ENCODE assay signal across 24 cellular contexts in the genomic region with DNA sequence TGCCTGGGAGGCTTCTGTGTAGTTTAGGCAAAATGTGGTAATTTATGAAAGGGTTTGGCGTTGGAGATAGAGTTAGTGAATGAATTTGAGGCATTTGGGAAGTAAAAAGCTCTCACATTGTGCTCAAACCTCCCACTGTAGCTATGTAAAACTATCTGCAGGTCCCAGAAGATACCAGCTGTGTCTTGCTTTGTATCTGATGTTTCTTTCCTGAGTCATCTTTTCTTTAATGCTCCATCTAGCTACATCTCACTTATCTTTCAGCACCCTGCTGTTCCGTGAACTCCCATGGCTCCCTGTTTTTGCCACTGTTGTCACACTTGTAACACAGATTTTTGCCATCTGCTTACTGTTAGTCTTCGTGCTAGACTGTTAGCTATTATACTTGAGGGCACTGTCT.
DNase-seq lines count a peak whose midpoint lies in the region; ATAC-seq, FAIRE-seq and TF ChIP-seq lines count a peak whose summit lies in the region.
"Had no signal": no experiment of that assay in that cellular context is flagged by ENCODE, and none has a peak within 500 bp of the region (broad histone marks: within the 10 kb centered on the region; RNA-seq: fewer than 3 reads in every experiment).

No MANE protein-coding gene starts in this region.

- no peak overlapping the region for H3K4me3 Mint-ChIP-seq in activated CD4-positive, alpha-beta T cell treated with anti-CD3 and anti-CD28 coated beads, Interleukin-2, amount 10 ng/mL, durations not matched to agents 24 days and 14 days
- H3K4me3 Mint-ChIP-seq: activated naive CD8-positive, alpha-beta T cell treated with anti-CD3 and anti-CD28 coated beads, Interleukin-2, amount 10 ng/mL, durations not matched to agents 7 days and 5 days; activated T-cell treated with anti-CD3 and anti-CD28 coated beads, Interleukin-2, amount 50 U/mL, for 24 hours; central memory CD8-positive, alpha-beta T cell had no signal

- H4K91ac ChIP-seq in IMR-90 (ENCODE audit: insufficient read depth, low read depth, low read length), result no peak overlapping the region

- no peaks in the 10 kb centered on the region for H4K20me1 ChIP-seq in IMR-90 (ENCODE audit: insufficient read depth, low read length)
- H4K20me1 ChIP-seq in keratinocyte (ENCODE audit: control insufficient read depth, extremely low read depth, insufficient read depth, low read length), result no peaks in the 10 kb centered on the region

- TF ChIP-seq CTCF in A673 (conservative IDR thresholded peaks at IDR 0.05; ENCODE audit: low read depth, low read length) (no peak), IMR-90 (conservative IDR thresholded peaks at IDR 0.05; ENCODE audit: low read depth, low read length) (no peak), choroid plexus epithelial cell (conservative IDR thresholded peaks at IDR 0.05; ENCODE audit: low read depth, low read length) (no peak), keratinocyte (optimal IDR thresholded peaks at IDR 0.05 in 1 of 3, IDR thresholded peaks at IDR 0.05 in 1 of 3, conservative IDR thresholded peaks at IDR 0.05 in 1 of 3; ENCODE audit: extremely low read depth in 1 of 3, insufficient read depth in 2 of 3, low read length in 3 of 3) (no peak)

- no peak overlapping the region for H2AK9ac ChIP-seq in IMR-90 (replicated peaks; ENCODE audit: low read depth, low read length, poor library complexity)

- CTCF ChIA-PET in A673 (lab: Charles Lee), result no interaction called here
- CTCF ChIA-PET in IMR-90 (lab: Yijun Ruan, JAX), result interaction anchor here (1.4 kb wide), 1 partner anchor 112 kb away, joined by 4 read pairs; no protein-coding TSS in a partner anchor

- no peaks in the 10 kb centered on the region for H3K36me3 Mint-ChIP-seq in activated CD4-positive, alpha-beta T cell treated with anti-CD3 and anti-CD28 coated beads, Interleukin-2, amount 10 ng/mL, durations not matched to agents 24 days and 14 days (ENCODE audit: low read depth)
- H3K36me3 Mint-ChIP-seq: activated naive CD8-positive, alpha-beta T cell treated with anti-CD3 and anti-CD28 coated beads, Interleukin-2, amount 10 ng/mL, durations not matched to agents 7 days and 5 days had no signal

- no peaks in the 10 kb centered on the region for H3K27me3 Mint-ChIP-seq in activated CD4-positive, alpha-beta T cell treated with anti-CD3 and anti-CD28 coated beads, Interleukin-2, amount 10 ng/mL, durations not matched to agents 24 days and 14 days
- H3K27me3 Mint-ChIP-seq: activated naive CD8-positive, alpha-beta T cell treated with anti-CD3 and anti-CD28 coated beads, Interleukin-2, amount 10 ng/mL, durations not matched to agents 7 days and 5 days; activated T-cell treated with anti-CD3 and anti-CD28 coated beads, Interleukin-2, amount 50 U/mL, for 24 hours; central memory CD8-positive, alpha-beta T cell had no signal

- H3K36me3 ChIP-seq in A673 (ENCODE audit: insufficient read depth, low read length, poor library complexity, severe bottlenecking), result no peaks in the 10 kb centered on the region
- no peaks in the 10 kb centered on the region for H3K36me3 ChIP-seq in IMR-90 (ENCODE audit: control insufficient read depth, insufficient read depth, low read length)
- no peaks in the 10 kb centered on the region for H3K36me3 ChIP-seq in keratinocyte (ENCODE audit: control insufficient read depth in 2 of 2, extremely low read depth in 1 of 2, insufficient read depth in 2 of 2, low read length in 2 of 2)
- H3K36me3 ChIP-seq: ovary, tibial artery had no signal

- H3K4me1 ChIP-seq in A673 (ENCODE audit: insufficient read depth, low read length, poor library complexity, severe bottlenecking) (no peaks in the 10 kb centered on the region), IMR-90 (ENCODE audit: control insufficient read depth, insufficient read depth, low read length) (peaks cover 1% of the 10 kb centered on the region; the same call in 1 of the 2 replicates), keratinocyte (ENCODE audit: control insufficient read depth, extremely low read depth, insufficient read depth, low read length) (peaks cover 11% of the 10 kb centered on the region)
- H3K4me1 ChIP-seq: A549, tibial artery had no signal

- no peak overlapping the region for H3K18ac ChIP-seq in IMR-90 (ENCODE audit: low read depth, low read length)

- H3K27ac Mint-ChIP-seq in activated CD4-positive, alpha-beta T cell treated with anti-CD3 and anti-CD28 coated beads, Interleukin-2, amount 10 ng/mL, durations not matched to agents 24 days and 14 days, result no peak overlapping the region
- H3K27ac Mint-ChIP-seq: activated naive CD8-positive, alpha-beta T cell treated with anti-CD3 and anti-CD28 coated beads, Interleukin-2, amount 10 ng/mL, durations not matched to agents 7 days and 5 days; activated T-cell treated with anti-CD3 and anti-CD28 coated beads, Interleukin-2, amount 50 U/mL, for 24 hours had no signal

- H3K27ac ChIP-seq in A673 (ENCODE audit: low read depth, low read length, poor library complexity, severe bottlenecking) (no peak overlapping the region), IMR-90 (ENCODE audit: insufficient read depth, low read length) (no peak overlapping the region), keratinocyte (ENCODE audit: control insufficient read depth, insufficient read depth, low read length) (no peak overlapping the region)
- H3K27ac ChIP-seq: A549, ovary, tibial artery had no signal

- no peak overlapping the region for H4K5ac ChIP-seq in IMR-90 (ENCODE audit: low read depth, low read length)

- DNase-seq in A673 (ENCODE audit: low spot score) (peak; percentile 45), IMR-90 (peak; percentile 59), choroid plexus epithelial cell (ENCODE audit: low read depth) (peak; percentile 70), keratinocyte (ENCODE audit: low read depth, low spot score) (no peak), CD1c-positive myeloid dendritic cell (ENCODE audit: extremely low spot score) (no peak), NCI-H187 treated with DMSO at 0.1 percent for 48 hours (lab: John Stamatoyannopoulos, UW) (no peak), activated T-cell treated with anti-CD3 and anti-CD28 coated beads for 4 hours (no peak)
- DNase-seq in activated CD4-positive, alpha-beta T cell treated with anti-CD3 and anti-CD28 coated beads, Interleukin-2, amount 10 ng/mL, durations not matched to agents 24 days and 14 days, result no peak
- DNase-seq: activated CD4-positive, alpha-beta T cell treated with anti-CD3 and anti-CD28 coated beads, Interleukin-2, amount 50 U/mL, for 4 hours; activated naive CD8-positive, alpha-beta T cell treated with anti-CD3 and anti-CD28 coated beads, Interleukin-2, amount 10 ng/mL, durations not matched to agents 7 days and 5 days; activated T-cell treated with anti-CD3 and anti-CD28 coated beads, Interleukin-2, amount 50 U/mL, for 24 hours; COR-L47; GDM1; kidney glomerular epithelial cell; mucosa of descending colon; NCI-H1105 treated with DMSO at 0.1 percent for 48 hours; NCI-H345; ovary; Right ventricle myocardium superior; small intestine; tibial artery had no signal

- H3K23ac ChIP-seq in IMR-90 (ENCODE audit: low read depth, low read length), result no peak overlapping the region

- no peak overlapping the region for H2AK5ac ChIP-seq in IMR-90 (ENCODE audit: low read depth, low read length)

- no peak overlapping the region for H3K4me3 ChIP-seq in A673 (ENCODE audit: low read depth, low read length, poor library complexity, severe bottlenecking)
- no peak overlapping the region for H3K4me3 ChIP-seq in IMR-90 (ENCODE audit: insufficient read depth, low read depth, low read length)
- H3K4me3 ChIP-seq in choroid plexus epithelial cell (ENCODE audit: low read depth, low read length), result no peak overlapping the region
- no peak overlapping the region for H3K4me3 ChIP-seq in keratinocyte (ENCODE audit: control insufficient read depth in 2 of 3, extremely low read depth in 1 of 3, insufficient read depth in 2 of 3, low read depth in 1 of 3, low read length in 3 of 3)
- H3K4me3 ChIP-seq: A549, K562, mucosa of descending colon, ovary, tibial artery had no signal

- peak; percentile 52 for FAIRE-seq in keratinocyte (lab: Jason Lieb, UNC)
- FAIRE-seq: A549, K562, small intestine had no signal

- no peak overlapping the region for H2BK120ac ChIP-seq in IMR-90 (ENCODE audit: low read depth, low read length)

- no peak overlapping the region for H3K4ac ChIP-seq in IMR-90 (ENCODE audit: low read depth, low read length)

- H3K9me3 Mint-ChIP-seq in activated CD4-positive, alpha-beta T cell treated with anti-CD3 and anti-CD28 coated beads, Interleukin-2, amount 10 ng/mL, durations not matched to agents 24 days and 14 days, result no peaks in the 10 kb centered on the region
- H3K9me3 Mint-ChIP-seq: activated naive CD8-positive, alpha-beta T cell treated with anti-CD3 and anti-CD28 coated beads, Interleukin-2, amount 10 ng/mL, durations not matched to agents 7 days and 5 days; activated T-cell treated with anti-CD3 and anti-CD28 coated beads, Interleukin-2, amount 50 U/mL, for 24 hours; central memory CD8-positive, alpha-beta T cell had no signal

- H3K4me2 ChIP-seq in IMR-90 (ENCODE audit: low read depth, low read length) (peak overlapping the region; percentile 5; the same call in 1 of the 2 replicates), keratinocyte (ENCODE audit: control insufficient read depth, extremely low read depth, insufficient read depth, low read depth, low read length) (no peak overlapping the region)
- H3K4me2 ChIP-seq: A549 had no signal

- H3K79me1 ChIP-seq in IMR-90 (ENCODE audit: low read depth in 1 of 2, low read length in 2 of 2), result no peaks in the 10 kb centered on the region

- peak overlapping the region; percentile 68; the same call in 1 of the 2 replicates for H3K14ac ChIP-seq in IMR-90 (replicated peaks; ENCODE audit: low read depth, low read length)

- BruUV-seq in A673 (replicated peaks; lab: Mats Ljungman, UMichigan) (no TSS peak), IMR-90 (replicated peaks; lab: Mats Ljungman, UMichigan) (no TSS peak)

- no peak for TF ChIP-seq RAD21 in IMR-90 (IDR thresholded peaks at IDR 0.05; ENCODE audit: low read length)

- WGBS in IMR-90 (ENCODE audit: extremely low coverage in 2 of 2, insufficient read length in 1 of 2), 2 experiments, result no CpG with 5 or more reads among the region's 3 CpGs

- no peak overlapping the region for H3K56ac ChIP-seq in IMR-90 (ENCODE audit: extremely low read depth, insufficient read depth, low read length)

- H2BK5ac ChIP-seq in IMR-90 (ENCODE audit: low read depth, low read length, poor library complexity, severe bottlenecking), result no peak overlapping the region

- intact Hi-C loops in A673 (cut with micrococcal nuclease; ENCODE audit: unreplicated experiment) (no loop called here), IMR-90 (cut with micrococcal nuclease) (no loop called here)
- intact Hi-C loops in activated CD4-positive, alpha-beta T cell treated with anti-CD3 and anti-CD28 coated beads, Interleukin-2, amount 10 ng/mL, durations not matched to agents 24 days and 14 days (cut with micrococcal nuclease), result no loop called here

- H3K9me1 ChIP-seq in IMR-90 (ENCODE audit: insufficient read depth, low read length), result no peaks in the 10 kb centered on the region
- no peaks in the 10 kb centered on the region for H3K9me1 ChIP-seq in keratinocyte (ENCODE audit: control insufficient read depth, extremely low read depth, insufficient read depth, low read length)

- H3K9ac ChIP-seq in IMR-90 (ENCODE audit: low read depth, low read length) (no peak overlapping the region), keratinocyte (ENCODE audit: control insufficient read depth, extremely low read depth, insufficient read depth, low read length) (no peak overlapping the region)

- H4K8ac ChIP-seq in IMR-90 (ENCODE audit: low read depth in 2 of 2, low read length in 2 of 2), result no peak overlapping the region

- H2AFZ ChIP-seq in IMR-90 (replicated peaks; ENCODE audit: low read length, poor library complexity), result peak overlapping the region; percentile 64
- no peak overlapping the region for H2AFZ ChIP-seq in keratinocyte (ENCODE audit: control insufficient read depth, low read length)

- H3K79me2 ChIP-seq in keratinocyte (ENCODE audit: control insufficient read depth, insufficient read depth, low read length), result no peaks in the 10 kb centered on the region

- dilution Hi-C loops in IMR-90 (cut with HindIII; ENCODE audit: low sequenced_read_pairs, unreplicated experiment) (no loop called here), keratinocyte (cut with MboI; ENCODE audit: extremely low pct_ligation_motif_present, low sequenced_read_pairs) (no loop called here)

- no peak for TF ChIP-seq POLR2A in IMR-90 (IDR thresholded peaks at IDR 0.05; ENCODE audit: low read depth, low read length)

- no peaks in the 10 kb centered on the region for H3K4me1 Mint-ChIP-seq in activated CD4-positive, alpha-beta T cell treated with anti-CD3 and anti-CD28 coated beads, Interleukin-2, amount 10 ng/mL, durations not matched to agents 24 days and 14 days
- H3K4me1 Mint-ChIP-seq: activated naive CD8-positive, alpha-beta T cell treated with anti-CD3 and anti-CD28 coated beads, Interleukin-2, amount 10 ng/mL, durations not matched to agents 7 days and 5 days; central memory CD8-positive, alpha-beta T cell had no signal

- peak; percentile 86 for ATAC-seq in IMR-90 (ENCODE audit: low read depth)
- ATAC-seq: A549, K562, mucosa of descending colon had no signal

- 0 out of 2 replicates have a peak overlapping the region, but pooled peaks have one; percentile 20 for H2BK20ac ChIP-seq in IMR-90 (ENCODE audit: low read depth, low read length)

- POLR2A ChIA-PET in A673 (lab: Charles Lee; ENCODE audit: low non-redundant PET), result no interaction called here
- POLR2A ChIA-PET in IMR-90 (lab: Charles Lee; ENCODE audit: unreplicated experiment), result no interaction called here

- no peak overlapping the region for H2BK15ac ChIP-seq in IMR-90 (ENCODE audit: low read depth, low read length)

- no peaks in the 10 kb centered on the region for H3K27me3 ChIP-seq in A673 (replicated peaks; ENCODE audit: insufficient read depth, low read depth, low read length, poor library complexity)
- H3K27me3 ChIP-seq in IMR-90 (ENCODE audit: control insufficient read depth, insufficient read depth, low read length), result no peaks in the 10 kb centered on the region
- no peaks in the 10 kb centered on the region for H3K27me3 ChIP-seq in keratinocyte (ENCODE audit: control insufficient read depth, extremely low read depth, insufficient read depth, low read length)
- H3K27me3 ChIP-seq: ovary, tibial artery had no signal

- in situ Hi-C loops in IMR-90 (cut with MboI; ENCODE audit: low sequenced_read_pairs), result no loop called here

- no peaks in the 10 kb centered on the region for H3K9me3 ChIP-seq in A673 (ENCODE audit: low read depth, low read length, poor library complexity, severe bottlenecking)
- H3K9me3 ChIP-seq in IMR-90 (ENCODE audit: control insufficient read depth, insufficient read depth, low read length), result no peaks in the 10 kb centered on the region
- H3K9me3 ChIP-seq in keratinocyte (ENCODE audit: control insufficient read depth, low read depth, low read length), result no peaks in the 10 kb centered on the region
- H3K9me3 ChIP-seq: mucosa of descending colon, ovary, tibial artery had no signal

Comparison
In these comparisons a context has a peak if more than half of its experiments do, and no peak if none do; other contexts are left out.
1. DNase-seq: peak in A673 (single experiment), IMR-90 (single experiment) and choroid plexus epithelial cell (single experiment); none in keratinocyte (single experiment), CD1c-positive myeloid dendritic cell (single experiment), NCI-H187 treated with DMSO at 0.1 percent for 48 hours (single experiment), activated CD4-positive, alpha-beta T cell treated with anti-CD3 and anti-CD28 coated beads, Interleukin-2, amount 10 ng/mL, durations not matched to agents 24 days and 14 days (single experiment) and activated T-cell treated with anti-CD3 and anti-CD28 coated beads for 4 hours (single experiment).